Comparison of ENCODE assay signal across 28 cellular contexts in genomic region chr9:121449786-121450185, GRCh38. TPM values are rescaled to one million over a fixed set of nuclear protein-coding genes. Genes with fewer than 3 reads are reported as not detected.
"Had no signal": no experiment of that assay in that cellular context is flagged by ENCODE, and none has a peak within 500 bp of the region (broad histone marks: within the 10 kb centered on the region; RNA-seq: fewer than 3 reads in every experiment).

No MANE protein-coding gene starts in this region.

- ATAC-seq: activated naive CD4-positive, alpha-beta T cell treated with anti-CD3 and anti-CD28 coated beads, Interleukin-2, amount 50 U/mL, for 72 hours; activated T-cell treated with anti-CD3 and anti-CD28 coated beads, Interleukin-2, amount 50 U/mL, for 72 hours; foreskin keratinocyte; WTC11 had no signal

- H3K27ac ChIP-seq: ascending aorta, breast epithelium, cardiac muscle cell, coronary artery, dorsolateral prefrontal cortex, esophagus muscularis mucosa, foreskin keratinocyte had no signal

- H3K27me3 ChIP-seq: ascending aorta, breast epithelium, cardiac muscle cell, dorsolateral prefrontal cortex, esophagus muscularis mucosa, gastrocnemius medialis had no signal

- H3K4me1 ChIP-seq: breast epithelium, foreskin keratinocyte had no signal

- H3K4me3 ChIP-seq: ascending aorta, breast epithelium, cardiac muscle cell, coronary artery, dorsolateral prefrontal cortex, esophagus muscularis mucosa, gastrocnemius medialis had no signal

- H3K36me3 ChIP-seq: breast epithelium, cardiac muscle cell, esophagus muscularis mucosa, gastrocnemius medialis had no signal

- DNase-seq: activated CD4-positive, alpha-beta memory T cell treated with anti-CD3 and anti-CD28 coated beads, Interleukin-2, amount 10 ng/mL, durations not matched to agents 7 days and 5 days; activated CD4-positive, alpha-beta T cell treated with anti-CD3 and anti-CD28 coated beads for 1 hour; activated CD4-positive, alpha-beta T cell treated with anti-CD3 and anti-CD28 coated beads for 4 hours; activated CD4-positive, alpha-beta T cell treated with anti-CD3 and anti-CD28 coated beads, Interleukin-2, amount 10 ng/mL, durations not matched to agents 7 days and 5 days; activated CD4-positive, alpha-beta T cell treated with anti-CD3 and anti-CD28 coated beads, Interleukin-2, amount 50 U/mL, for 4 hours; activated CD8-positive, alpha-beta memory T cell treated with anti-CD3 and anti-CD28 coated beads, Interleukin-2, amount 50 U/mL, for 48 hours; activated gamma-delta T cell; activated naive CD4-positive, alpha-beta T cell; activated naive CD4-positive, alpha-beta T cell treated with anti-CD3 and anti-CD28 coated beads, Interleukin-2, amount 10 ng/mL, durations not matched to agents 7 days and 5 days; activated naive CD8-positive, alpha-beta T cell treated with anti-CD3 and anti-CD28 coated beads, Interleukin-2, amount 10 ng/mL, durations not matched to agents 7 days and 5 days; activated T-cell treated with anti-CD3 and anti-CD28 coated beads for 4 hours; activated T-cell treated with anti-CD3 and anti-CD28 coated beads, Interleukin-2, amount 50 U/mL, for 24 hours; activated T-cell treated with anti-CD3 and anti-CD28 coated beads, Interleukin-2, amount 50 U/mL, for 72 hours; dorsolateral prefrontal cortex; effector memory CD4-positive, alpha-beta T cell; endodermal cell; foreskin keratinocyte; gastrocnemius medialis; T-helper 2 cell had no signal

- H3K9me3 ChIP-seq: ascending aorta, breast epithelium, esophagus muscularis mucosa, gastrocnemius medialis had no signal

RNA-seq across cellular contexts. Expression of gene GGTA1, which starts 49.9 kb away (rescaled TPM):
- total RNA-seq: activated CD4-positive, alpha-beta memory T cell treated with anti-CD3 and anti-CD28 coated beads, Interleukin-2, amount 10 ng/mL, durations not matched to agents 7 days and 5 days; activated CD4-positive, alpha-beta T cell treated with anti-CD3 and anti-CD28 coated beads, Interleukin-2, amount 10 ng/mL, durations not matched to agents 7 days and 5 days; activated naive CD4-positive, alpha-beta T cell treated with anti-CD3 and anti-CD28 coated beads, Interleukin-2, amount 50 U/mL, for 72 hours; activated naive CD8-positive, alpha-beta T cell treated with anti-CD3 and anti-CD28 coated beads, Interleukin-2, amount 10 ng/mL, durations not matched to agents 7 days and 5 days; activated T-cell treated with anti-CD3 and anti-CD28 coated beads, Interleukin-2, amount 50 U/mL, for 72 hours; cardiac muscle cell; endodermal cell; epithelial cell of proximal tubule; foreskin keratinocyte; T-helper 1 cell treated with Interleukin-12 subunit alpha and Interleukin-12 subunit beta and Interleukin-4 antibody, amounts not matched to agents 30 ng/mL and 1 ng/mL, for 36 hours; WTC11 had no signal
- polyA plus RNA-seq: foreskin keratinocyte had no signal
